ENCODE assay signal across 1 cellular context in the genomic region with DNA sequence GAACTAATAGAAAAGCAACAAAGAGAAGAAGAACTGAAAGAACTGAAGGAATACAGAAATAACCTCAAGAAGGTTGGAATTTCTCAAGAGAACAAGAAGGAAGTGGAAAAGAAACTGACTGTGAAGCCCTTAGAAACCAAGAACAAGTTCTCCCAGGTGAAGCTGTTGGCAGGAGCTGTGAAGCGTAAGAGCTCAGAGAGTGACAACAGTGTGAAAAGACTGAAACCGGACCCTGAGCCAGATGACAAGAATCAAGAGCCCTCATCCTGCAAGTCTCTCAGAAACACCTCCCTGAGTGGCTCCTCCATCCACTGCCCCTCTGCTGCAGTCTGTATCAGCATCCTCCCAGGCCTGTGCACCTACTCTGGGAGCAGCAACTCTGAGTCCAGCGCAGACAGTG.
TF ChIP-seq lines count a peak whose summit lies in the region.

No MANE protein-coding gene starts in this region.

TF ChIP-seq in WTC11, 78 proteins besides CTCF, POLR2A, EP300 and RAD21 (continued from another document):
- TF ChIP-seq, protein P1, sequence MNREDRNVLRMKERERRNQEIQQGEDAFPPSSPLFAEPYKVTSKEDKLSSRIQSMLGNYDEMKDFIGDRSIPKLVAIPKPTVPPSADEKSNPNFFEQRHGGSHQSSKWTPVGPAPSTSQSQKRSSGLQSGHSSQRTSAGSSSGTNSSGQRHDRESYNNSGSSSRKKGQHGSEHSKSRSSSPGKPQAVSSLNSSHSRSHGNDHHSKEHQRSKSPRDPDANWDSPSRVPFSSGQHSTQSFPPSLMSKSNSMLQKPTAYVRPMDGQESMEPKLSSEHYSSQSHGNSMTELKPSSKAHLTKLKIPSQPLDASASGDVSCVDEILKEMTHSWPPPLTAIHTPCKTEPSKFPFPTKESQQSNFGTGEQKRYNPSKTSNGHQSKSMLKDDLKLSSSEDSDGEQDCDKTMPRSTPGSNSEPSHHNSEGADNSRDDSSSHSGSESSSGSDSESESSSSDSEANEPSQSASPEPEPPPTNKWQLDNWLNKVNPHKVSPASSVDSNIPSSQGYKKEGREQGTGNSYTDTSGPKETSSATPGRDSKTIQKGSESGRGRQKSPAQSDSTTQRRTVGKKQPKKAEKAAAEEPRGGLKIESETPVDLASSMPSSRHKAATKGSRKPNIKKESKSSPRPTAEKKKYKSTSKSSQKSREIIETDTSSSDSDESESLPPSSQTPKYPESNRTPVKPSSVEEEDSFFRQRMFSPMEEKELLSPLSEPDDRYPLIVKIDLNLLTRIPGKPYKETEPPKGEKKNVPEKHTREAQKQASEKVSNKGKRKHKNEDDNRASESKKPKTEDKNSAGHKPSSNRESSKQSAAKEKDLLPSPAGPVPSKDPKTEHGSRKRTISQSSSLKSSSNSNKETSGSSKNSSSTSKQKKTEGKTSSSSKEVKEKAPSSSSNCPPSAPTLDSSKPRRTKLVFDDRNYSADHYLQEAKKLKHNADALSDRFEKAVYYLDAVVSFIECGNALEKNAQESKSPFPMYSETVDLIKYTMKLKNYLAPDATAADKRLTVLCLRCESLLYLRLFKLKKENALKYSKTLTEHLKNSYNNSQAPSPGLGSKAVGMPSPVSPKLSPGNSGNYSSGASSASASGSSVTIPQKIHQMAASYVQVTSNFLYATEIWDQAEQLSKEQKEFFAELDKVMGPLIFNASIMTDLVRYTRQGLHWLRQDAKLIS (CRISPR knock-in tag; IDR thresholded peaks at IDR 0.05; ENCODE audit: borderline replicate concordance) = no peak
- TF ChIP-seq ATF1 (CRISPR knock-in tag; IDR thresholded peaks at IDR 0.05) (no peak), IRF2 (CRISPR knock-in tag; IDR thresholded peaks at IDR 0.05; ENCODE audit: borderline replicate concordance, low read depth) (no peak), ZNF138 (CRISPR knock-in tag; conservative IDR thresholded peaks at IDR 0.05) (no peak), ZNF423 (CRISPR knock-in tag; IDR thresholded peaks at IDR 0.05) (no peak)
- TF ChIP-seq, protein P2, sequence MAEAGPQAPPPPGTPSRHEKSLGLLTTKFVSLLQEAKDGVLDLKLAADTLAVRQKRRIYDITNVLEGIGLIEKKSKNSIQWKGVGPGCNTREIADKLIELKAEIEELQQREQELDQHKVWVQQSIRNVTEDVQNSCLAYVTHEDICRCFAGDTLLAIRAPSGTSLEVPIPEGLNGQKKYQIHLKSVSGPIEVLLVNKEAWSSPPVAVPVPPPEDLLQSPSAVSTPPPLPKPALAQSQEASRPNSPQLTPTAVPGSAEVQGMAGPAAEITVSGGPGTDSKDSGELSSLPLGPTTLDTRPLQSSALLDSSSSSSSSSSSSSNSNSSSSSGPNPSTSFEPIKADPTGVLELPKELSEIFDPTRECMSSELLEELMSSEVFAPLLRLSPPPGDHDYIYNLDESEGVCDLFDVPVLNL (CRISPR knock-in tag; IDR thresholded peaks at IDR 0.05; ENCODE audit: borderline replicate concordance, low read depth) = no peak
